20 cellular contexts compared by ENCODE assay signal in the genomic region with DNA sequence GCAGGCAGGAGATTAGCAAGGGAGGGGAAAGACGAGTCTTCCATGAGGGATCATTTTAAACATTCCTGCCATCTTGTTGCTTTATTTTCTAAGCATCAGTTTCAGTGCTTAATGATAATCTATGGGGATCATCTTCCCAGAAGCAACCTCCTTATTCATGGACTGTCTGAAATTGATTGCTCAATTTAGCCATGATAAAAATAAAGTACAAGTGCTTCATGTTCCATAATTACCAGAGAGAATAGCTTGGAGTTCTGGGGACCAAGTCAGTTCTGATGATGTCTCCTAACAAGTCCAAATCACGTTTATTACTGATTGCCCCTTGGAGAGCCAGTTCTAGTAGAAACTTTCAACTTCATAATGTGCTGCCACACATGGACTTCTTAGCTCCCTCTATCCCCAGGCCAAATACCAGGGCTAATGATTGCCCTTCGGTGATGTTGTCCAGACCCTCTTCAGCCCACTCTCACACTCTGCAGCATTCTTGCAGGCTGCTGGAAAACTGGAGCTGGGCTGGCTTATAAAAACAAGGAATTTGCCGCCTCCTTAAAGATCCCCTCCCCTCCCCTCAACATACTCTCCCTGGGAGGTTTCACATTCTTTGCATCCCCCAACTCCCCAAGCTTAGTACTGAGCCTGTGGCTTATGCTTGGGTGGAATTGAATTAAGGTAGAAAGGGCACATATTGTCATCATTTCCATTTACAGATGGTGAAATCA.
A peak's percentile ranks its signal among the peaks of the same experiment; 100 is the strongest.
DNase-seq lines count a peak whose midpoint lies in the region; ATAC-seq and TF ChIP-seq lines count a peak whose summit lies in the region.
"Had no signal": no experiment of that assay in that cellular context is flagged by ENCODE, and none has a peak within 500 bp of the region (broad histone marks: within the 10 kb centered on the region; RNA-seq: fewer than 3 reads in every experiment).

No MANE protein-coding gene starts in this region.

- 3% methylated on average over 4 of the region's 4 CpGs for WGBS in smooth muscle cell (ENCODE audit: low lambda C conversion rate)
- WGBS in tibial nerve, 2 donors = 68 to 72% methylated on average over 4 of the region's 4 CpGs
- WGBS in gastroesophageal sphincter (ENCODE audit: low coverage in 1 of 2), 2 donors = 88 to 91% methylated on average over 3 to 4 of the region's 4 CpGs

- DNase-seq in H7 (peak; percentile 26), astrocyte of the hippocampus (ENCODE audit: low read depth, low spot score) (peak; percentile 45), iPS-NIHi7 (ENCODE audit: extremely low spot score) (peak; percentile 63), smooth muscle cell (lab: John Stamatoyannopoulos, UW; ENCODE audit: unreplicated experiment) (no peak), tibial nerve (ENCODE audit: low spot score in 2 of 2) (no peak)
- DNase-seq: ACHN; CD4-positive, CD25-positive, alpha-beta regulatory T cell; DMS79; GOT3; NCI-H1048; NCI-H1436 treated with DMSO at 0.1 percent for 48 hours; NCI-H2081; NCI-H510A; NCI-H774; PC-3 had no signal

- H3K9me3 ChIP-seq in smooth muscle cell (replicated peaks; ENCODE audit: low read depth) (no peaks in the 10 kb centered on the region), tibial nerve (no peaks in the 10 kb centered on the region), gastroesophageal sphincter (no peaks in the 10 kb centered on the region)
- H3K9me3 ChIP-seq: SJSA1 had no signal

- H3K27ac ChIP-seq in smooth muscle cell (ENCODE audit: low read depth) (peak overlapping the region; percentile 82), tibial nerve (no peak overlapping the region), gastroesophageal sphincter (no peak overlapping the region)
- H3K27ac ChIP-seq: KMS-11, RWPE1, SJSA1 had no signal

- H3K4me1 ChIP-seq in smooth muscle cell (ENCODE audit: low read depth) (peaks cover 27% of the 10 kb centered on the region), tibial nerve (peaks cover 0 to 23% (median 0%) of the 10 kb centered on the region in 4 donors), gastroesophageal sphincter (peaks cover 0 to 15% (median 0%) of the 10 kb centered on the region in 3 donors)
- H3K4me1 ChIP-seq: SJSA1 had no signal

- peak overlapping the region; percentile 68 for H3K4me2 ChIP-seq in smooth muscle cell
- H3K4me2 ChIP-seq: KMS-11 had no signal

- H3F3A ChIP-seq in smooth muscle cell (ENCODE audit: low read depth) = peaks cover 19% of the 10 kb centered on the region

- no peak for TF ChIP-seq EP300 in tibial nerve (IDR thresholded peaks at IDR 0.05)
- no peak for TF ChIP-seq EP300 in gastroesophageal sphincter (IDR thresholded peaks at IDR 0.05)

- 0 out of 2 replicates have a peak, but pooled peaks cover 2% of the 10 kb centered on the region for H3K27me3 ChIP-seq in H7 (ENCODE audit: control insufficient read depth, insufficient read depth, low read length)
- H3K27me3 ChIP-seq in smooth muscle cell (ENCODE audit: low read depth) = no peaks in the 10 kb centered on the region
- no peaks in the 10 kb centered on the region for H3K27me3 ChIP-seq in tibial nerve
- H3K27me3 ChIP-seq in gastroesophageal sphincter = no peaks in the 10 kb centered on the region
- H3K27me3 ChIP-seq: SJSA1 had no signal

- no peaks in the 10 kb centered on the region for H4K20me1 ChIP-seq in smooth muscle cell (ENCODE audit: low read depth)

- TF ChIP-seq CTCF in smooth muscle cell (IDR thresholded peaks at IDR 0.05; ENCODE audit: borderline replicate concordance, insufficient read depth, poor library complexity, severe bottlenecking) (no peak), tibial nerve (IDR thresholded peaks at IDR 0.05) (no peak), gastroesophageal sphincter (IDR thresholded peaks at IDR 0.05) (no peak)

- H3K79me2 ChIP-seq in smooth muscle cell (ENCODE audit: low read depth) = no peaks in the 10 kb centered on the region

- H3K9ac ChIP-seq in smooth muscle cell (ENCODE audit: low read depth) = peak overlapping the region; percentile 2
- H3K9ac ChIP-seq: KMS-11 had no signal

- ATAC-seq in GM19463 (IDR thresholded peaks at IDR 0.05; ENCODE audit: unreplicated experiment) = no peak
- no peak for ATAC-seq in gastroesophageal sphincter
- ATAC-seq: PC-3 had no signal

- TF ChIP-seq POLR2A in tibial nerve (IDR thresholded peaks at IDR 0.05) (no peak), gastroesophageal sphincter (IDR thresholded peaks at IDR 0.05) (no peak)

- H3K36me3 ChIP-seq in H7 (replicated peaks; ENCODE audit: control insufficient read depth, insufficient read depth, low read length) = no peaks in the 10 kb centered on the region
- no peaks in the 10 kb centered on the region for H3K36me3 ChIP-seq in smooth muscle cell (ENCODE audit: low read depth)
- no peaks in the 10 kb centered on the region for H3K36me3 ChIP-seq in tibial nerve
- H3K36me3 ChIP-seq in gastroesophageal sphincter = no peaks in the 10 kb centered on the region
- H3K36me3 ChIP-seq: SJSA1 had no signal

- no peak overlapping the region for H3K4me3 ChIP-seq in H7 (ENCODE audit: insufficient read depth, low read depth, low read length)
- H3K4me3 ChIP-seq in smooth muscle cell = no peak overlapping the region
- H3K4me3 ChIP-seq in tibial nerve = no peak overlapping the region
- H3K4me3 ChIP-seq in gastroesophageal sphincter = no peak overlapping the region
- H3K4me3 ChIP-seq: SJSA1 had no signal

- no peak overlapping the region for H2AFZ ChIP-seq in smooth muscle cell (ENCODE audit: low read depth)

Comparison
In these comparisons a context has a peak if more than half of its experiments do, and no peak if none do; other contexts are left out.
1. DNase-seq: peak in H7 (single experiment), astrocyte of the hippocampus (single experiment) and iPS-NIHi7 (single experiment); none in smooth muscle cell (single experiment) and tibial nerve (0 of 2).